Comparison of ENCODE assay signal across 1 cellular context in genomic region chr9:93566408-93567270, GRCh38.
TF ChIP-seq lines count a peak whose summit lies in the region.

No MANE protein-coding gene starts in this region.

TF ChIP-seq in GM12878, 131 proteins besides CTCF, POLR2A, EP300 and RAD21 (continued from another document and continues in another):
- TF ChIP-seq E2F4 (IDR thresholded peaks at IDR 0.05; ENCODE audit: low read depth, low read length) (peak; percentile 46; the same call in 1 of the 2 replicates), EGR1 (IDR thresholded peaks at IDR 0.05; ENCODE audit: borderline replicate concordance in 1 of 2, low read depth in 2 of 2, low read length in 2 of 2) (peak in 1 of 2 experiments; percentile 82; a peak in 2 of 3 replicates), PRDM15 (CRISPR knock-in tag; IDR thresholded peaks at IDR 0.05) (no peak), MLLT1 (IDR thresholded peaks at IDR 0.05) (no peak), IRF5 (IDR thresholded peaks at IDR 0.05; ENCODE audit: borderline replicate concordance) (no peak), SREBF2 (IDR thresholded peaks at IDR 0.05; ENCODE audit: low read length) (0 out of 2 replicates have a peak, but pooled peaks have one; percentile 12), GATAD2B (conservative IDR thresholded peaks at IDR 0.05; ENCODE audit: low read depth) (peak; percentile 61; the same call in 1 of the 2 replicates), KAT2A (conservative IDR thresholded peaks at IDR 0.05; ENCODE audit: control insufficient read depth, low read depth, low read length) (no peak), ASH2L (IDR thresholded peaks at IDR 0.05; ENCODE audit: borderline replicate concordance, low read depth) (no peak), FOXM1 (IDR thresholded peaks at IDR 0.05; ENCODE audit: low read depth, low read length) (0 out of 2 replicates have a peak, but pooled peaks have one; percentile 35), ZNF207 (IDR thresholded peaks at IDR 0.05; ENCODE audit: borderline replicate concordance) (no peak), MTA3 (IDR thresholded peaks at IDR 0.05; ENCODE audit: borderline replicate concordance, low read length) (no peak; the same call in 1 of the 2 replicates), NFXL1 (IDR thresholded peaks at IDR 0.05; ENCODE audit: borderline replicate concordance) (no peak), NR2F1 (conservative IDR thresholded peaks at IDR 0.05) (0 out of 2 replicates have a peak, but pooled peaks have one; percentile 42), ZBTB40 (IDR thresholded peaks at IDR 0.05; ENCODE audit: borderline replicate concordance) (no peak), ESRRA (IDR thresholded peaks at IDR 0.05; ENCODE audit: low read length) (peak; percentile 37; the same call in 1 of the 2 replicates), RELA (IDR thresholded peaks at IDR 0.05; ENCODE audit: borderline replicate concordance, partially characterized antibody) (no peak), ELK1 (IDR thresholded peaks at IDR 0.05; ENCODE audit: low read depth, low read length) (peak; percentile 61), RAD51 (IDR thresholded peaks at IDR 0.05) (no peak), HDAC2 (IDR thresholded peaks at IDR 0.05) (no peak), ZNF24 (IDR thresholded peaks at IDR 0.05) (0 out of 2 replicates have a peak, but pooled peaks have one; percentile 28), NRF1 (conservative IDR thresholded peaks at IDR 0.05; ENCODE audit: low read depth, low read length) (peak; percentile 82), LARP7 (IDR thresholded peaks at IDR 0.05) (0 out of 2 replicates have a peak, but pooled peaks have one; percentile 68), TARDBP (IDR thresholded peaks at IDR 0.05; ENCODE audit: borderline replicate concordance) (no peak), PBX3 (IDR thresholded peaks at IDR 0.05; ENCODE audit: insufficient replicate concordance, low read depth, low read length) (no peak), IRF3 (IDR thresholded peaks at IDR 0.05) (no peak), NFIC (IDR thresholded peaks at IDR 0.05; ENCODE audit: low read depth, low read length) (no peak), RFX5 (IDR thresholded peaks at IDR 0.05; ENCODE audit: low read depth, low read length) (no peak), USF2 (IDR thresholded peaks at IDR 0.05; ENCODE audit: borderline replicate concordance, low read depth, low read length) (no peak), ATF2 (IDR thresholded peaks at IDR 0.05; ENCODE audit: low read length) (no peak), NFYA (IDR thresholded peaks at IDR 0.05; ENCODE audit: borderline replicate concordance, low read depth, low read length) (no peak), NKRF (conservative IDR thresholded peaks at IDR 0.05) (no peak)
